8 cellular contexts compared by ENCODE assay signal in the genomic region with DNA sequence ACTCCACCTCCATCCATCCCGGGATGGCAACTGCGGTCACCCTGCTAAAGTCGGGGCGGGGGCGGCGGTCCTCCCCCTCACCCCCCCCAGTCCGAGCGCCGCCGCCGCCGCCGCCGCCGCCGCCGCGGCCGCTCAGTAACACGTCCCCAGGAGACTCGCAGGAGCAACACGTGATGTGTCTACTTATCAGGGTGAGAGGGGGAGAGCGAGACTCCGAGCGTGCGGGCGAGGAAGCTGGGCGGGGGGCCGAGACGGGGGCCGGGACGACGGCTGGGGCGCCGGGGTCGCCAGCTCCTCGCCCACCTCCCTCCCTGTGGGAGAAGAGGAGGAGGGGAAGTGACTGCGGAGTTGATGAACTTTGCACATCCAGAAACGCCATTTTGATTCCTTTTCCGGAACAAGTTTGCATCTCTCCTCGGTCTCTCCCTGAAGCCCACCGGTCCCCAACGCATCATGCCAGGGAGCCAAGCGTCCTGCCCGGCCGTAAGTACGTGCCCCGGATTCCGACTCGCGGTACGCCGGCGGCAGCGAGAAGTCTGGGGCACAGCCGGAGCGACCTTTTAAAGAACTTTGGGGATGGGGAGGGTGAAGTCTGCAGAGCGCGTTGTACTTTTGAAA. TPM values are rescaled to one million over a fixed set of nuclear protein-coding genes. Genes with fewer than 3 reads are reported as not detected.
DNase-seq lines count a peak whose midpoint lies in the region; ATAC-seq, FAIRE-seq and TF ChIP-seq lines count a peak whose summit lies in the region.

Gene RREB1, plus strand, starts transcription at position 384 of the 618 bp plus-strand sequence. CDS start 73,951 bp downstream, outside the sequence.

- H3K27ac ChIP-seq in endothelial cell of umbilical vein (ENCODE audit: insufficient read depth, low read depth, low read length), result peak within 1 kb of the TSS; percentile 71

- peaks cover 13% of the 10 kb centered on the region for H3K4me1 ChIP-seq in endothelial cell of umbilical vein (ENCODE audit: control insufficient read depth, extremely low read depth, insufficient read depth, low read length)
- H3K4me1 ChIP-seq in mucosa of descending colon (ENCODE audit: low read depth), result peaks cover 9% of the 10 kb centered on the region

- no peaks in the 10 kb centered on the region for H4K20me1 ChIP-seq in endothelial cell of umbilical vein (replicated peaks; ENCODE audit: control insufficient read depth, extremely low read depth, insufficient read depth, low read length)

- H3K4me2 ChIP-seq in endothelial cell of umbilical vein (ENCODE audit: insufficient read depth, low read length), result peak within 1 kb of the TSS; percentile 43

- TF ChIP-seq POLR2A in endothelial cell of umbilical vein (IDR thresholded peaks at IDR 0.05; ENCODE audit: low read depth, low read length), result no peak

- TF ChIP-seq CTCF in AG04449 (IDR thresholded peaks at IDR 0.05; ENCODE audit: insufficient read depth, low read length, missing control alignments) (no peak), endothelial cell of umbilical vein (IDR thresholded peaks at IDR 0.05; ENCODE audit: extremely low read depth in 1 of 2, insufficient read depth in 1 of 2, low read depth in 1 of 2, low read length in 2 of 2) (no peak), mucosa of descending colon (IDR thresholded peaks at IDR 0.05) (no peak)

- peak within 1 kb of the TSS; percentile 86 for H3K9ac ChIP-seq in endothelial cell of umbilical vein (replicated peaks; ENCODE audit: extremely low read depth, insufficient read depth, low read length)

- no peak for DNase-seq in AG04449 (ENCODE audit: low read depth, low spot score)
- DNase-seq in NOMO-1 (lab: John Stamatoyannopoulos, UW; ENCODE audit: unreplicated experiment in 2 of 2), result peak; percentile 61 to 80
- peak; percentile 80 for DNase-seq in activated CD8-positive, alpha-beta memory T cell treated with anti-CD3 and anti-CD28 coated beads, Interleukin-2, amount 50 U/mL, for 48 hours
- peak; percentile 68 for DNase-seq in endothelial cell of umbilical vein (ENCODE audit: low read depth, low spot score)
- DNase-seq in mucosa of descending colon, result peak; percentile 71 to 81 (median 78)
- DNase-seq in stimulated activated naive CD4-positive, alpha-beta T cell (lab: John Stamatoyannopoulos, UW), result peak; percentile 38 to 78 (median 54)

- CTCF ChIA-PET in AG04449 (lab: Yijun Ruan, JAX) (interaction anchor here (1.1 to 1.5 kb wide), 3 partner anchors 9 to 135 kb away, joined by 4 to 5 read pairs (median 4); no protein-coding TSS in a partner anchor), endothelial cell of umbilical vein (lab: Charles Lee) (interaction anchor here (0.7 to 0.9 kb wide), 3 partner anchors 20 to 430 kb away, joined by 3 to 6 read pairs (median 4); no protein-coding TSS in a partner anchor)

- no peaks in the 10 kb centered on the region for H3K27me3 ChIP-seq in endothelial cell of umbilical vein (ENCODE audit: control insufficient read depth in 2 of 2, insufficient read depth in 2 of 2, low read length in 2 of 2)

- H3K9me3 ChIP-seq in endothelial cell of umbilical vein (replicated peaks; ENCODE audit: control insufficient read depth, insufficient read depth, low read length), result no peaks in the 10 kb centered on the region
- H3K9me3 ChIP-seq in mucosa of descending colon, result no peaks in the 10 kb centered on the region

- peaks cover 40% of the 10 kb centered on the region for H3K79me2 ChIP-seq in endothelial cell of umbilical vein (ENCODE audit: control insufficient read depth, insufficient read depth, low read length)

- peak within 1 kb of the TSS; percentile 86 for H3K4me3 ChIP-seq in AG04449 (ENCODE audit: low read depth, low read length)
- peak within 1 kb of the TSS; percentile 87 to 99 (median 93) for H3K4me3 ChIP-seq in endothelial cell of umbilical vein (replicated peaks in 1 of 3; ENCODE audit: insufficient read depth in 1 of 3, low read depth in 1 of 3, low read length in 3 of 3)
- H3K4me3 ChIP-seq in mucosa of descending colon, result peak within 1 kb of the TSS; percentile 85

- peak; percentile 69 for ATAC-seq in GM18868 (IDR thresholded peaks at IDR 0.05; ENCODE audit: unreplicated experiment)
- ATAC-seq in HG03103 (IDR thresholded peaks at IDR 0.05; ENCODE audit: low read depth, unreplicated experiment), result peak; percentile 48
- ATAC-seq in mucosa of descending colon, result peak; percentile 75

- peak; percentile 50 for FAIRE-seq in endothelial cell of umbilical vein (lab: Jason Lieb, UNC)

- peak within 1 kb of the TSS; percentile 98 for H2AFZ ChIP-seq in endothelial cell of umbilical vein (ENCODE audit: low read depth, low read length)

- dilution Hi-C loops in endothelial cell of umbilical vein (cut with MboI; ENCODE audit: extremely low pct_ligation_motif_present, low sequenced_read_pairs), result no loop called here

- intact Hi-C loops in endothelial cell of umbilical vein (cut with micrococcal nuclease), result loop anchor here (1.0 to 2.0 kb wide), 8 partner anchors 20 to 410 kb away; no protein-coding TSS in a partner anchor
- intact Hi-C loops in mucosa of descending colon (cut with DNase I, micrococcal nuclease), result no loop called here

- POLR2A ChIA-PET in AG04449 (lab: Yijun Ruan, JAX) (interaction anchor here (0.8 to 1.1 kb wide), 2 partner anchors 30 to 39 kb away, joined by 3 to 4 read pairs; no protein-coding TSS in a partner anchor), endothelial cell of umbilical vein (lab: Charles Lee) (interaction anchor here (1.2 kb wide), 2 partner anchors 37 to 39 kb away, joined by 3 to 4 read pairs; no protein-coding TSS in a partner anchor)

- no peaks in the 10 kb centered on the region for H3K36me3 ChIP-seq in endothelial cell of umbilical vein (ENCODE audit: control insufficient read depth in 2 of 2, extremely low read depth in 1 of 2, insufficient read depth in 2 of 2, low read length in 2 of 2)
- no peaks in the 10 kb centered on the region for H3K36me3 ChIP-seq in mucosa of descending colon (ENCODE audit: low read depth)

- no peaks in the 10 kb centered on the region for H3K9me1 ChIP-seq in endothelial cell of umbilical vein (replicated peaks; ENCODE audit: control insufficient read depth, extremely low read depth, insufficient read depth, low read length)

- TSS peak; percentile 6 for BruUV-seq in endothelial cell of umbilical vein (replicated peaks; lab: Mats Ljungman, UMichigan)

TF ChIP-seq in endothelial cell of umbilical vein, 7 proteins besides CTCF, POLR2A, EP300 and RAD21:
- TF ChIP-seq GATA2 (IDR thresholded peaks at IDR 0.05; ENCODE audit: insufficient read depth, insufficient read length, low read depth, low read length) (no peak), EZH2 (IDR thresholded peaks at IDR 0.05; ENCODE audit: borderline replicate concordance, low read depth, low read length, severe bottlenecking) (no peak), MYC (IDR thresholded peaks at IDR 0.05; ENCODE audit: low read depth, low read length) (no peak), JUN (IDR thresholded peaks at IDR 0.05; ENCODE audit: borderline replicate concordance, insufficient read depth, insufficient read length, low read depth) (no peak), FOS (IDR thresholded peaks at IDR 0.05; ENCODE audit: borderline replicate concordance, insufficient read depth, low read length) (no peak), POLR2AphosphoS5 (IDR thresholded peaks at IDR 0.05; ENCODE audit: insufficient read depth, low read depth, low read length) (peak; percentile 34)
- TF ChIP-seq, protein P1, sequence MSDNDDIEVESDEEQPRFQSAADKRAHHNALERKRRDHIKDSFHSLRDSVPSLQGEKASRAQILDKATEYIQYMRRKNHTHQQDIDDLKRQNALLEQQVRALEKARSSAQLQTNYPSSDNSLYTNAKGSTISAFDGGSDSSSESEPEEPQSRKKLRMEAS (IDR thresholded peaks at IDR 0.05; ENCODE audit: insufficient read depth, insufficient read length), result no peak

RNA-seq across cellular contexts. Expression of gene RREB1, which starts in this region (rescaled TPM):
- 30.8 and 33.0 TPM in 2 replicates for total RNA-seq in endothelial cell of umbilical vein
- 3.1 and 3.7 TPM in 2 replicates for polyA plus RNA-seq in endothelial cell of umbilical vein
- polyA plus RNA-seq in endothelial cell of umbilical vein (2011; cell fraction: cytosol; rRNA removed), result 2.9 and 3.6 TPM in 2 replicates
- 14.8 and 18.3 TPM in 2 replicates for polyA plus RNA-seq in endothelial cell of umbilical vein (2011; cell fraction: nucleus; rRNA removed)
- polyA plus RNA-seq in endothelial cell of umbilical vein (2012), result 8.7 and 10.9 TPM in 2 replicates
- 26.6 and 27.2 TPM in 2 replicates for polyA minus RNA-seq in endothelial cell of umbilical vein
- polyA minus RNA-seq in endothelial cell of umbilical vein (2011; cell fraction: cytosol; rRNA and poly(A)+ RNA removed), result 12.1 TPM
- polyA minus RNA-seq in endothelial cell of umbilical vein (2011; cell fraction: nucleus; rRNA and poly(A)+ RNA removed), result 30.9 and 41.3 TPM in 2 replicates
- 10 to 100 TPM; 64.9 to 85.9 (median 74.7) TPM for total RNA-seq in mucosa of descending colon
